1 cellular context compared by ENCODE assay signal in genomic region chr3:149044329-149045083, GRCh38.
TF ChIP-seq lines count a peak whose summit lies in the region.

No MANE protein-coding gene starts in this region.

TF ChIP-seq in GM23338, 12 proteins besides CTCF, POLR2A, EP300 and RAD21:
- no peak for TF ChIP-seq ZNF462 (CRISPR knock-in tag; IDR thresholded peaks at IDR 0.05)
- TF ChIP-seq CREB1 (CRISPR knock-in tag; IDR thresholded peaks at IDR 0.05; ENCODE audit: low read depth): no peak
- TF ChIP-seq EZH2phosphoT487 (IDR thresholded peaks at IDR 0.05; ENCODE audit: unreplicated experiment): no peak
- no peak for TF ChIP-seq NANOG (IDR thresholded peaks at IDR 0.05; ENCODE audit: borderline replicate concordance)
- no peak for TF ChIP-seq ETS1 (IDR thresholded peaks at IDR 0.05)
- TF ChIP-seq ZNF331 (CRISPR knock-in tag; IDR thresholded peaks at IDR 0.05; ENCODE audit: low read depth): no peak
- no peak for TF ChIP-seq EZH2 (IDR thresholded peaks at IDR 0.05; ENCODE audit: low read depth, unreplicated experiment)
- no peak for TF ChIP-seq STAT1 (IDR thresholded peaks at IDR 0.05; ENCODE audit: unreplicated experiment)
